ENCODE assay signal across 29 cellular contexts in genomic region chr1:248155927-248156326, GRCh38. TPM values are rescaled to one million over a fixed set of nuclear protein-coding genes. Genes with fewer than 3 reads are reported as not detected.
"Had no signal": no experiment of that assay in that cellular context is flagged by ENCODE, and none has a peak within 500 bp of the region (broad histone marks: within the 10 kb centered on the region; RNA-seq: fewer than 3 reads in every experiment).

No MANE protein-coding gene starts in this region.

- ATAC-seq: activated CD4-positive, CD25-positive, alpha-beta regulatory T cell treated with anti-CD3 and anti-CD28 coated beads, Interleukin-2, amount 50 U/mL, for 24 hours; activated T-cell treated with anti-CD3 and anti-CD28 coated beads, Interleukin-2, amount 50 U/mL, for 72 hours; left lung; sciatic nerve; stimulated activated effector memory CD8-positive, alpha-beta T cell treated with anti-CD3 and anti-CD28 coated beads, Interleukin-12 subunit alpha, Interleukin-12 subunit beta, amount 100 ng/mL, for 72 hours; stimulated activated naive CD8-positive, alpha-beta T cell treated with anti-CD3 and anti-CD28 coated beads, Interleukin-15, amount 100 ng/mL, for 72 hours had no signal

- DNase-seq: activated CD4-positive, alpha-beta memory T cell treated with anti-CD3 and anti-CD28 coated beads, Interleukin-2, amount 10 ng/mL, durations not matched to agents 7 days and 5 days; activated CD4-positive, alpha-beta T cell treated with anti-CD3 and anti-CD28 coated beads, Interleukin-2, amount 10 ng/mL, durations not matched to agents 24 days and 14 days; activated effector memory CD4-positive, alpha-beta T cell treated with Interleukin-2 at 50 U/mL for 16 hours; activated naive CD4-positive, alpha-beta T cell treated with anti-CD3 and anti-CD28 coated beads for 36 hours; activated T-cell treated with anti-CD3 and anti-CD28 coated beads, Interleukin-2, amount 50 U/mL, for 72 hours; amygdala; colonic mucosa; dorsolateral prefrontal cortex; glutamatergic neuron; hippocampal formation; kidney glomerular epithelial cell; left lung; naive B cell; occipital lobe; posterior cingulate gyrus; small intestine; stimulated activated CD4-positive, alpha-beta T cell treated with anti-CD3 and anti-CD28 coated beads, Interleukin-2, amount 100 ng/mL, for 24 hours; stimulated activated naive CD8-positive, alpha-beta T cell treated with anti-CD3 and anti-CD28 coated beads, Interleukin-15, amount 100 ng/mL, for 72 hours; tibial artery had no signal

RNA-seq across cellular contexts. Expression of gene OR2M5, which starts 11.0 kb away (rescaled TPM):
- total RNA-seq: activated CD4-positive, alpha-beta memory T cell treated with anti-CD3 and anti-CD28 coated beads, Interleukin-2, amount 10 ng/mL, durations not matched to agents 7 days and 5 days; activated CD4-positive, alpha-beta T cell treated with anti-CD3 and anti-CD28 coated beads, Interleukin-2, amount 10 ng/mL, durations not matched to agents 24 days and 14 days; activated naive CD4-positive, alpha-beta T cell treated with anti-CD3 and anti-CD28 coated beads for 36 hours; activated T-cell treated with anti-CD3 and anti-CD28 coated beads, Interleukin-2, amount 50 U/mL, for 72 hours; bronchial epithelial cell; colonic mucosa; esophagus muscularis mucosa; frontal cortex; left lung; lung; mesenteric fat pad; mucosa of gallbladder; occipital lobe; sciatic nerve; ureter had no signal

RNA-seq across cellular contexts. Expression of gene OR2M2, which starts 18.7 kb away (rescaled TPM):
- total RNA-seq: activated CD4-positive, alpha-beta memory T cell treated with anti-CD3 and anti-CD28 coated beads, Interleukin-2, amount 10 ng/mL, durations not matched to agents 7 days and 5 days; activated CD4-positive, alpha-beta T cell treated with anti-CD3 and anti-CD28 coated beads, Interleukin-2, amount 10 ng/mL, durations not matched to agents 24 days and 14 days; activated naive CD4-positive, alpha-beta T cell treated with anti-CD3 and anti-CD28 coated beads for 36 hours; activated T-cell treated with anti-CD3 and anti-CD28 coated beads, Interleukin-2, amount 50 U/mL, for 72 hours; bronchial epithelial cell; colonic mucosa; esophagus muscularis mucosa; frontal cortex; left lung; lung; mesenteric fat pad; mucosa of gallbladder; occipital lobe; sciatic nerve; ureter had no signal

RNA-seq across cellular contexts. Expression of gene OR2M3, which starts 41.1 kb away (rescaled TPM):
- total RNA-seq: activated CD4-positive, alpha-beta memory T cell treated with anti-CD3 and anti-CD28 coated beads, Interleukin-2, amount 10 ng/mL, durations not matched to agents 7 days and 5 days; activated CD4-positive, alpha-beta T cell treated with anti-CD3 and anti-CD28 coated beads, Interleukin-2, amount 10 ng/mL, durations not matched to agents 24 days and 14 days; activated naive CD4-positive, alpha-beta T cell treated with anti-CD3 and anti-CD28 coated beads for 36 hours; activated T-cell treated with anti-CD3 and anti-CD28 coated beads, Interleukin-2, amount 50 U/mL, for 72 hours; colonic mucosa; esophagus muscularis mucosa; left lung; lung; mesenteric fat pad; mucosa of gallbladder; ureter had no signal
